ENCODE assay signal across 2 cellular contexts in the genomic region with DNA sequence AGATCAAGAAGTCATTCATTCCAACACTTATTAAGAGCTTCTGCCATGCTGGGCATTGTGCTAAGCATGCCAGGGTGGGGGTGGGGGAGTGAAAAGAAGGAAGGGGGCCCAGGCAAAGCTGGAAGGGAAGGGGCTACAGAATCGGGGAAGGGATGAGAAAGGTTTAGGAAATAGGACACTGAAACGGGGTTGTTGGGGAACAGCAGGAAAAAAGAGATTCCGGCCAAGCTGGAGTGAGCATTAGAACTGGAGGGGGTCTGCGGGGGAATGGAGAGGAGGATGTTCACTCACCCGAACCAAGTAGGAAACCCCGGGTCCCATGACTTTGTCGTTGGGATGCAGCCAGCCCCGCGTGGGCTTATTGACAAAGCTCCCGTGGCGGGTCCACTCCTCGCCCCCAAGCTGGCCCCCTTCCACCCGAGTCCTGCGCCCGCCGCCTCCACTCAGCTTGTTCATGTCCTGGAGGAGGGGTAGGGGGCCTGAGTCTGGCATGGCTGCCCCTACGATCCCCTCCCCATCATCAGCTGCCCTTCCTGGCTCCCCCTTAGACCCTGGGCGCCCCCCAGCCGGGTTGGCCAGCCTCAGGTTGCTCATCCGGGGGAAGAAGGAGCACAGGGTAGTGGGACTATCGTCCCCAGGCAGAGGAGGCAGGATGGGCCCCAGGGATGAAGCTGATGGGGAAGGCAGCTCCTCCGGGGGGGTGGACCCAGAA.
TF ChIP-seq lines count a peak whose summit lies in the region.

No MANE protein-coding gene starts in this region.

TF ChIP-seq in endothelial cell of umbilical vein, 7 proteins besides CTCF, POLR2A, EP300 and RAD21:
- TF ChIP-seq FOS (IDR thresholded peaks at IDR 0.05; ENCODE audit: borderline replicate concordance, insufficient read depth, low read length) = no peak
- TF ChIP-seq POLR2AphosphoS5 (IDR thresholded peaks at IDR 0.05; ENCODE audit: insufficient read depth, low read depth, low read length) = peak; percentile 49
- TF ChIP-seq, protein P1, sequence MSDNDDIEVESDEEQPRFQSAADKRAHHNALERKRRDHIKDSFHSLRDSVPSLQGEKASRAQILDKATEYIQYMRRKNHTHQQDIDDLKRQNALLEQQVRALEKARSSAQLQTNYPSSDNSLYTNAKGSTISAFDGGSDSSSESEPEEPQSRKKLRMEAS (IDR thresholded peaks at IDR 0.05; ENCODE audit: insufficient read depth, insufficient read length) = no peak
- no peak for TF ChIP-seq EZH2 (IDR thresholded peaks at IDR 0.05; ENCODE audit: borderline replicate concordance, low read depth, low read length, severe bottlenecking)
- TF ChIP-seq JUN (IDR thresholded peaks at IDR 0.05; ENCODE audit: borderline replicate concordance, insufficient read depth, insufficient read length, low read depth) = no peak

TF ChIP-seq in neural cell, 6 proteins besides CTCF, POLR2A, EP300 and RAD21:
- no peak for TF ChIP-seq TAF1 (IDR thresholded peaks at IDR 0.05; ENCODE audit: low read depth)
- TF ChIP-seq, protein P2, sequence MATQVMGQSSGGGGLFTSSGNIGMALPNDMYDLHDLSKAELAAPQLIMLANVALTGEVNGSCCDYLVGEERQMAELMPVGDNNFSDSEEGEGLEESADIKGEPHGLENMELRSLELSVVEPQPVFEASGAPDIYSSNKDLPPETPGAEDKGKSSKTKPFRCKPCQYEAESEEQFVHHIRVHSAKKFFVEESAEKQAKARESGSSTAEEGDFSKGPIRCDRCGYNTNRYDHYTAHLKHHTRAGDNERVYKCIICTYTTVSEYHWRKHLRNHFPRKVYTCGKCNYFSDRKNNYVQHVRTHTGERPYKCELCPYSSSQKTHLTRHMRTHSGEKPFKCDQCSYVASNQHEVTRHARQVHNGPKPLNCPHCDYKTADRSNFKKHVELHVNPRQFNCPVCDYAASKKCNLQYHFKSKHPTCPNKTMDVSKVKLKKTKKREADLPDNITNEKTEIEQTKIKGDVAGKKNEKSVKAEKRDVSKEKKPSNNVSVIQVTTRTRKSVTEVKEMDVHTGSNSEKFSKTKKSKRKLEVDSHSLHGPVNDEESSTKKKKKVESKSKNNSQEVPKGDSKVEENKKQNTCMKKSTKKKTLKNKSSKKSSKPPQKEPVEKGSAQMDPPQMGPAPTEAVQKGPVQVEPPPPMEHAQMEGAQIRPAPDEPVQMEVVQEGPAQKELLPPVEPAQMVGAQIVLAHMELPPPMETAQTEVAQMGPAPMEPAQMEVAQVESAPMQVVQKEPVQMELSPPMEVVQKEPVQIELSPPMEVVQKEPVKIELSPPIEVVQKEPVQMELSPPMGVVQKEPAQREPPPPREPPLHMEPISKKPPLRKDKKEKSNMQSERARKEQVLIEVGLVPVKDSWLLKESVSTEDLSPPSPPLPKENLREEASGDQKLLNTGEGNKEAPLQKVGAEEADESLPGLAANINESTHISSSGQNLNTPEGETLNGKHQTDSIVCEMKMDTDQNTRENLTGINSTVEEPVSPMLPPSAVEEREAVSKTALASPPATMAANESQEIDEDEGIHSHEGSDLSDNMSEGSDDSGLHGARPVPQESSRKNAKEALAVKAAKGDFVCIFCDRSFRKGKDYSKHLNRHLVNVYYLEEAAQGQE (IDR thresholded peaks at IDR 0.05; ENCODE audit: borderline replicate concordance) = no peak
TF ChIP-seq in neural cell: peak in this region for 0.
